In the genomic region with DNA sequence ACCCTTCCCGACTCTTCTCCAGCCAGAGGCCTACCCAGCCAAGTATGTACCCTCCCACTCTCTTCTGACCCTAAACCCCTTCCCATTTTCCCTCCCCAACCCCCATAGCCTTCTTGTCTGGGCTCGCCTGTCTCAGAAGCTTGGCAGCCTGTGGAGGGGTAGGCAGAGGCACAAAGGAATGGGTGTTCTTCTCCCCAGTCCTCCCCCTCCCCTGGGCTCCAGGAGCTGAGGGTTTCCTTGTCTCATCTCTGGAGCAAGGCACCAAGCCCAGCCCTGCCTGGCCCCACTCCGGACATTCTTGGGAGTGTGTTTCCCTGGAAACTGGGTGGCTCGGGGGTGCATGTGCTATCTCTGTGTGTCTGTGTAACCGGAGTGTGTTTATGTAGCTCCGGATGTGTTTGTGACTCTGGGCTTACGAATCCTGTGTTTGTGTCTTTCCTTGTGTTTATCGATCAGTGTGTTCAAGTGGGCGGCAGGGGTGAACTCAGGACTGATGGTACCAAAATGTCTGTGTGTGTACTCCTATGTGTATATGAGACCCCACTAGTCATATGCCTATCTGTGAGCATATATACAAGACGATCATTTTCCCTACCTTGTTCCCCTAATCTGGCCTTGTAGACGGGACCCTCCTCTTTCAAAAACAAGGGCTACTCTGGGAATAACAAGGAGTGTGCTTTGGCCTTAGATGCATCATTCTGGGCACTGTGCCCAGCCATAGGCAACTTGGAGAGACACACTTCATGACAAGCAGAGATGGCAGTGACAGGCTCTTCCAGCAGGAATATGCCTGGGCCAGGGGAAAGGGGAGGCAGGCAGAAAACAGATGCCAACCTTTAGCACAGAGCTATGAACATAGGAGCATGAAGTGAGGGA, we compare ENCODE assay signal across 9 cellular contexts. TPM values are rescaled to one million over a fixed set of nuclear protein-coding genes. Genes with fewer than 3 reads are reported as not detected.
A peak's percentile ranks its signal among the peaks of the same experiment; 100 is the strongest.
DNase-seq lines count a peak whose midpoint lies in the region; FAIRE-seq and TF ChIP-seq lines count a peak whose summit lies in the region.
"Had no signal": no experiment of that assay in that cellular context is flagged by ENCODE, and none has a peak within 500 bp of the region (broad histone marks: within the 10 kb centered on the region; RNA-seq: fewer than 3 reads in every experiment).

No MANE protein-coding gene starts in this region.

- DNase-seq in COLO829 (ENCODE audit: low spot score) (peak; percentile 68), head of caudate nucleus (peak; percentile 70 to 95 (median 87)), posterior cingulate gyrus (peak; percentile 67 to 95 (median 76)), NCI-H187 (lab: John Stamatoyannopoulos, UW) (no peak), NCI-H524 (lab: John Stamatoyannopoulos, UW) (no peak), GM12892 (ENCODE audit: insufficient read length) (no peak), mesendoderm (no peak)
- DNase-seq: SIG-M5 had no signal

- H3K79me1 ChIP-seq in mesendoderm (ENCODE audit: low read length) = peaks cover 8% of the 10 kb centered on the region

- no peak overlapping the region for H2AK5ac ChIP-seq in mesendoderm (ENCODE audit: low read length)

- H3K4ac ChIP-seq in mesendoderm (ENCODE audit: low read depth, low read length) = no peak overlapping the region

- no peak overlapping the region for H3K9ac ChIP-seq in mesendoderm (ENCODE audit: low read length)

- no peak overlapping the region for H2BK15ac ChIP-seq in mesendoderm (replicated peaks; ENCODE audit: low read depth)

- no peak overlapping the region for H3K56ac ChIP-seq in mesendoderm (ENCODE audit: low read length)

- intact Hi-C loops in head of caudate nucleus (cut with DNase I) = no loop called here
- intact Hi-C loops in posterior cingulate gyrus (cut with DNase I) = no loop called here

- H4K5ac ChIP-seq in mesendoderm (ENCODE audit: low read length) = no peak overlapping the region

- no peaks in the 10 kb centered on the region for H3K36me3 ChIP-seq in mesendoderm (ENCODE audit: control insufficient read depth, insufficient read depth, low read length)

- no peak for TF ChIP-seq POLR2A in GM12892 (IDR thresholded peaks at IDR 0.05; ENCODE audit: low read depth, low read length)

- no peak overlapping the region for H3K4me2 ChIP-seq in mesendoderm (ENCODE audit: low read length)

- peak overlapping the region; percentile 45 for H3K27ac ChIP-seq in VCaP
- H3K27ac ChIP-seq in mesendoderm (ENCODE audit: low read depth, low read length) = no peak overlapping the region

- no peak overlapping the region for H3K18ac ChIP-seq in mesendoderm (ENCODE audit: low read length)

- no peak for TF ChIP-seq CTCF in VCaP (conservative IDR thresholded peaks at IDR 0.05)

- no peak for FAIRE-seq in GM12892 (lab: Jason Lieb, UNC)

- H2BK5ac ChIP-seq in mesendoderm (ENCODE audit: low read length) = no peak overlapping the region

- no peak overlapping the region for H3K4me3 ChIP-seq in mesendoderm (ENCODE audit: low read length)

- H3K79me2 ChIP-seq in mesendoderm (ENCODE audit: control insufficient read depth, insufficient read depth, low read length) = peaks cover 9% of the 10 kb centered on the region

- no peak overlapping the region for H4K8ac ChIP-seq in mesendoderm (ENCODE audit: low read depth, low read length)

- H2BK120ac ChIP-seq in mesendoderm (ENCODE audit: low read depth, low read length) = no peak overlapping the region

- H3K27me3 ChIP-seq in mesendoderm (ENCODE audit: insufficient read depth, low read length, poor library complexity) = no peaks in the 10 kb centered on the region

- no peak overlapping the region for H3K23ac ChIP-seq in mesendoderm (ENCODE audit: low read length)

- WGBS in mesendoderm (ENCODE audit: extremely low coverage, insufficient coverage, low lambda C conversion rate) = no CpG with 5 or more reads among the region's 11 CpGs

- peaks cover 18% of the 10 kb centered on the region for H3K4me1 ChIP-seq in mesendoderm (ENCODE audit: control insufficient read depth, low read depth, low read length)

RNA-seq across cellular contexts. Expression of a gene that starts 10.9 kb away (rescaled TPM):
- polyA plus RNA-seq in GM12892 (2012; ENCODE audit: missing spikeins) = not detected
- 35.1 TPM for polyA plus RNA-seq in mesendoderm (2013, experiment 1 of 2)
- polyA plus RNA-seq in mesendoderm (2013, experiment 2 of 2) = 34.9 TPM

RNA-seq across cellular contexts. Expression of a gene that starts 46.1 kb away (rescaled TPM):
- polyA plus RNA-seq in GM12892 (2012; ENCODE audit: missing spikeins) = 74.9 TPM
- 171 TPM for polyA plus RNA-seq in mesendoderm (2013, experiment 1 of 2)
- polyA plus RNA-seq in mesendoderm (2013, experiment 2 of 2) = 167 TPM

RNA-seq across cellular contexts. Expression of a gene that starts 52.6 kb away (rescaled TPM):
- polyA plus RNA-seq in GM12892 (2012; ENCODE audit: missing spikeins) = 17.1 TPM
- polyA plus RNA-seq in mesendoderm (2013, experiment 1 of 2) = 16.5 TPM
- polyA plus RNA-seq in mesendoderm (2013, experiment 2 of 2) = 15.3 TPM

Comparison
In these comparisons a context has a peak if more than half of its experiments do, and no peak if none do; other contexts are left out.
1. DNase-seq: peak in COLO829 (single experiment), head of caudate nucleus (42 of 42) and posterior cingulate gyrus (10 of 10); none in NCI-H187 (0 of 2), NCI-H524 (0 of 2), GM12892 (single experiment) and mesendoderm (single experiment).